In the genomic region with DNA sequence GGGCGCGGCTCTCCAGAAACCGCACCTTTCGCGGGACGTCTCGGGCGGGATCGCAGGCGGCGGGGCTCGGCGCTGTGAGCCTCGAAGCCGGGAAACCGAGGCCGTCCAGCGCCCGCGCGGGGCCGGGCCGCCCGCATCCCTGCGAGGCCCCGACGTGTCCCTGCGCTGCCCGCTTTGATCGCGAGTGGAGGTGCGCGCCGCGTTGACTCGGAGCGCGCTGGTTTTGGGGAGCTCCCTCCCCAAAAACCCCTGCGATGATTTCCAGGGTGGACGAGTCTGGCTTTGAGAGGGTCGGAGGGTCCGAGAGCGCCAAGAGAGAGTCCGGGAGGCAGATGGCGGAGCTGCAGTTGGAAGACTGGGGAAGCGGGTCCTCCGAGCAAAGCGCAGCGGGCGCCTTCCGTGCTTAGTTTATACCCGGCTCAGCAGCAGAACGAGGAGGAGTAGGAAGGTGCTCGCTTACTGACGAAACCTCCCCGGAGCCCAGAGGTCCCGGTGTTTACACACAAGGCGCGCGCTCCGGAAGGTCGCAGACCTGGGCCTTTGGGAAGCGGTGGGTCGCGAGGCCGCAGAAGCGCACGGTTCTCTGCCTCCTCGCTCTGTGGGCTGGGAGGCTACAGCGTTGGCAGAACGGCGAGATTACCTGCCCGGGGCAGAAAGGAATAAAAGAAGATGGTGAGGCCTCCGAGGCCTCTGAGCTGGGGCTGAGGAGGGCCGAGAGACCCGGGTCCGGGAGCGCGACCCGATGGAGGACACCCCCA, we compare ENCODE assay signal across 2 cellular contexts.
TF ChIP-seq lines count a peak whose summit lies in the region.

No MANE protein-coding gene starts in this region.

TF ChIP-seq in endothelial cell of umbilical vein, 7 proteins besides CTCF, POLR2A, EP300 and RAD21 (continued from another document):
- TF ChIP-seq EZH2 (IDR thresholded peaks at IDR 0.05; ENCODE audit: borderline replicate concordance, low read depth, low read length, severe bottlenecking) = peak; percentile 87

TF ChIP-seq in neural cell, 6 proteins besides CTCF, POLR2A, EP300 and RAD21 (continued from another document):
- TF ChIP-seq REST (IDR thresholded peaks at IDR 0.05; ENCODE audit: borderline replicate concordance) = no peak
